ENCODE assay signal across 19 cellular contexts in the genomic region with DNA sequence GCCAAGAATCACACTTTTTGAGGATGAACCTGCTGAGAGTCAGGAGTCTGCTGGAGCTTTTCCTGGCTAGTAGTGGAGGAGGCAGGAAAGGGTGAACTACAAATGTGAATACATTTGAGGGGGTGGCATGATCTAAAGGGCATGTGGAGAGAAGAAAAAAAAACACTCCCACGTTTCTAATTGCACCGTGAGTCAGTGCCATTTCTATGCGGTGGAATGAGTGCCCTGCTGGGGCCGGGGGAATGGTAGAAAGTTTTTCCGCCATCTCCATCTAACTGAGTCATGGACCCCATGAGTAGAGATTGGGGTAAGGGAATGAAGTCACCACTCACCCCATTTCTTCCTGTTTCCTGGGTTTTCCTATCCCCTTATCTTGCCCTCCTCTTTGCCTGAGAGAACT. TPM values are rescaled to one million over a fixed set of nuclear protein-coding genes. Genes with fewer than 3 reads are reported as not detected.
DNase-seq lines count a peak whose midpoint lies in the region; ATAC-seq and TF ChIP-seq lines count a peak whose summit lies in the region.
"Had no signal": no experiment of that assay in that cellular context is flagged by ENCODE, and none has a peak within 500 bp of the region (broad histone marks: within the 10 kb centered on the region; RNA-seq: fewer than 3 reads in every experiment).

No MANE protein-coding gene starts in this region.

- intact Hi-C loops in posterior vena cava (cut with DNase I) = no loop called here

- TF ChIP-seq CTCF in cardiac fibroblast (IDR thresholded peaks at IDR 0.05; ENCODE audit: low read depth, low read length) = no peak
- no peak for TF ChIP-seq CTCF in osteocyte (IDR thresholded peaks at IDR 0.05)

- no peak for ATAC-seq in GM19467 (IDR thresholded peaks at IDR 0.05; ENCODE audit: unreplicated experiment)

- DNase-seq in Daoy (ENCODE audit: low read depth) (peak; percentile 79), NCI-H226 (peak; percentile 60), cardiac fibroblast (ENCODE audit: low read depth in 2 of 2) (peak; percentile 29 to 51), osteocyte (ENCODE audit: extremely low spot score, unreplicated experiment) (no peak), cerebellar cortex (ENCODE audit: low spot score) (no peak), posterior vena cava (ENCODE audit: low spot score) (no peak), NCI-H526 treated with DMSO at 0.1 percent for 48 hours (lab: John Stamatoyannopoulos, UW) (no peak)
- DNase-seq: activated CD4-positive, alpha-beta T cell treated with anti-CD3 and anti-CD28 coated beads, Interleukin-2, amount 10 ng/mL, durations not matched to agents 7 days and 5 days; activated T-cell treated with anti-CD3 and anti-CD28 coated beads, Interleukin-2, amount 50 U/mL, for 1 hour; Kasumi-1; left ventricle myocardium inferior; NCI-H1694 treated with DMSO at 0.1 percent for 48 hours; NCI-H524; posterior cingulate gyrus; stimulated activated CD4-positive, alpha-beta T cell treated with anti-CD3 and anti-CD28 coated beads, Interleukin-12 subunit alpha, Interleukin-12 subunit beta, amount 100 ng/mL, for 4 hours had no signal

- no peaks in the 10 kb centered on the region for H3K27me3 Mint-ChIP-seq in osteocyte (ENCODE audit: unreplicated experiment)
- H3K27me3 Mint-ChIP-seq: activated CD4-positive, alpha-beta T cell treated with anti-CD3 and anti-CD28 coated beads, Interleukin-2, amount 10 ng/mL, durations not matched to agents 7 days and 5 days had no signal

- H3K4me3 ChIP-seq in cardiac fibroblast (replicated peaks in 1 of 2; ENCODE audit: low read depth in 2 of 2, low read length in 2 of 2) = no peak overlapping the region
- H3K4me3 ChIP-seq: BLaER1 treated with 17β-estradiol and CSF1 and Interleukin-3, amounts not matched to agents 10 nM and 100 nM; left ventricle myocardium inferior; SK-N-MC had no signal

- H3K36me3 Mint-ChIP-seq in osteocyte (ENCODE audit: unreplicated experiment) = no peaks in the 10 kb centered on the region

- H3K4me3 Mint-ChIP-seq in osteocyte (ENCODE audit: unreplicated experiment) = no peak overlapping the region
- H3K4me3 Mint-ChIP-seq: activated CD4-positive, alpha-beta T cell treated with anti-CD3 and anti-CD28 coated beads, Interleukin-2, amount 10 ng/mL, durations not matched to agents 7 days and 5 days had no signal

- H3K27ac Mint-ChIP-seq in osteocyte (ENCODE audit: unreplicated experiment) = peak overlapping the region; percentile 65
- H3K27ac Mint-ChIP-seq: activated CD4-positive, alpha-beta T cell treated with anti-CD3 and anti-CD28 coated beads, Interleukin-2, amount 10 ng/mL, durations not matched to agents 7 days and 5 days had no signal

- H3K9me3 Mint-ChIP-seq in osteocyte (ENCODE audit: unreplicated experiment) = peaks cover 3% of the 10 kb centered on the region
- H3K9me3 Mint-ChIP-seq: activated CD4-positive, alpha-beta T cell treated with anti-CD3 and anti-CD28 coated beads, Interleukin-2, amount 10 ng/mL, durations not matched to agents 7 days and 5 days had no signal

- H3K4me1 Mint-ChIP-seq in osteocyte (ENCODE audit: unreplicated experiment) = peaks cover 22% of the 10 kb centered on the region
- H3K4me1 Mint-ChIP-seq: activated CD4-positive, alpha-beta T cell treated with anti-CD3 and anti-CD28 coated beads, Interleukin-2, amount 10 ng/mL, durations not matched to agents 7 days and 5 days had no signal

RNA-seq across cellular contexts. Expression of gene BEX3, which starts 19.8 kb away (rescaled TPM):
- 115 and 171 TPM in 2 replicates for total RNA-seq in Daoy (2014; rRNA removed; shearing (Covaris generic))
- total RNA-seq in osteocyte = 216 and 224 TPM in 2 replicates
- 10 to 100 TPM; 45.2 to 85.3 TPM for total RNA-seq in posterior vena cava
- total RNA-seq: OCI-LY7 had no signal

RNA-seq across cellular contexts. Expression of gene TCEAL9, which starts 39.9 kb away (rescaled TPM):
- total RNA-seq in Daoy (2014; rRNA removed; shearing (Covaris generic)) = 93.6 and 119 TPM in 2 replicates
- total RNA-seq in osteocyte = 77.0 and 90.1 TPM in 2 replicates
- total RNA-seq in posterior vena cava = 10 to 100 TPM; 45.8 to 54.6 TPM
- total RNA-seq: activated CD4-positive, alpha-beta T cell treated with anti-CD3 and anti-CD28 coated beads, Interleukin-2, amount 10 ng/mL, durations not matched to agents 7 days and 5 days had no signal

Comparison
In these comparisons a context has a peak if more than half of its experiments do, and no peak if none do; other contexts are left out.
1. DNase-seq: peak in Daoy (single experiment), NCI-H226 (single experiment) and cardiac fibroblast (2 of 2); none in osteocyte (single experiment), cerebellar cortex (single experiment), posterior vena cava (single experiment) and NCI-H526 treated with DMSO at 0.1 percent for 48 hours (single experiment).